ENCODE assay signal across 15 cellular contexts in genomic region chr16:27239906-27240655, GRCh38. TPM values are rescaled to one million over a fixed set of nuclear protein-coding genes. Genes with fewer than 3 reads are reported as not detected.
DNase-seq lines count a peak whose midpoint lies in the region; ATAC-seq and TF ChIP-seq lines count a peak whose summit lies in the region.
"Had no signal": no experiment of that assay in that cellular context is flagged by ENCODE, and none has a peak within 500 bp of the region (broad histone marks: within the 10 kb centered on the region; RNA-seq: fewer than 3 reads in every experiment).

No MANE protein-coding gene starts in this region.

- no peaks in the 10 kb centered on the region for H4K20me1 ChIP-seq in DND-41 (ENCODE audit: insufficient read depth, low read length)

- no peak overlapping the region for H3K4me3 Mint-ChIP-seq in T-helper 17 cell

- peak overlapping the region; percentile 96 for H3K27ac ChIP-seq in DND-41 (ENCODE audit: low read length)
- H3K27ac ChIP-seq in esophagus squamous epithelium = peak overlapping the region in 3 of 4 donors; percentile 80 to 83 (median 82)
- H3K27ac ChIP-seq in body of pancreas = no peak overlapping the region
- H3K27ac ChIP-seq: hepatocyte, RWPE1 had no signal

- H3K36me3 Mint-ChIP-seq in T-helper 17 cell (ENCODE audit: low read depth) = peaks cover 3% of the 10 kb centered on the region

- peak overlapping the region; percentile 100 for H3K27ac Mint-ChIP-seq in T-helper 17 cell

- H3K27me3 ChIP-seq in DND-41 (ENCODE audit: insufficient read depth, low read length, poor library complexity) = no peaks in the 10 kb centered on the region
- no peaks in the 10 kb centered on the region for H3K27me3 ChIP-seq in esophagus squamous epithelium
- H3K27me3 ChIP-seq in body of pancreas = no peaks in the 10 kb centered on the region
- H3K27me3 ChIP-seq: hepatocyte had no signal

- no peak for TF ChIP-seq POLR2A in esophagus squamous epithelium (IDR thresholded peaks at IDR 0.05)
- TF ChIP-seq POLR2A in body of pancreas (IDR thresholded peaks at IDR 0.05) = no peak

- no peak overlapping the region for H3K9ac ChIP-seq in DND-41 (ENCODE audit: low read depth, low read length)

- peaks cover 55% of the 10 kb centered on the region for H3K4me1 Mint-ChIP-seq in T-helper 17 cell

- no peak overlapping the region for H2AFZ ChIP-seq in DND-41 (ENCODE audit: low read depth, low read length)
- H2AFZ ChIP-seq: hepatocyte had no signal

- DNase-seq in DND-41 = no peak
- no peak for DNase-seq in T-helper 17 cell
- no peak for DNase-seq in esophagus squamous epithelium (lab: John Stamatoyannopoulos, UW)
- DNase-seq in sciatic nerve (ENCODE audit: low spot score) = peak; percentile 33
- no peak for DNase-seq in body of pancreas
- DNase-seq in DMS114 treated with DMSO at 0.1 percent for 48 hours (lab: John Stamatoyannopoulos, UW; ENCODE audit: unreplicated experiment) = no peak
- DNase-seq in SKM-1 treated with dmso at 0.1 percent for 144 hours (lab: John Stamatoyannopoulos, UW; ENCODE audit: unreplicated experiment) = no peak
- DNase-seq: GF-D8; NCI-H1694 treated with DMSO at 0.1 percent for 48 hours; NCI-H526 treated with DMSO at 0.1 percent for 48 hours; stimulated activated CD4-positive, alpha-beta T cell treated with anti-CD3 and anti-CD28 coated beads, Interleukin-4, amount 100 ng/mL, for 1 hour had no signal

- H3K27me3 Mint-ChIP-seq in T-helper 17 cell = no peaks in the 10 kb centered on the region

- H3K4me3 ChIP-seq in DND-41 (ENCODE audit: low read depth in 1 of 2, low read length in 2 of 2) (no peak overlapping the region), esophagus squamous epithelium (no peak overlapping the region), body of pancreas (no peak overlapping the region)
- H3K4me3 ChIP-seq: hepatocyte, K562, lung had no signal

- TF ChIP-seq CTCF in DND-41 (IDR thresholded peaks at IDR 0.05; ENCODE audit: borderline replicate concordance, extremely low read depth, low read length, poor library complexity, severe bottlenecking) (no peak), esophagus squamous epithelium (IDR thresholded peaks at IDR 0.05) (no peak), body of pancreas (IDR thresholded peaks at IDR 0.05) (no peak)

- H3K9me3 ChIP-seq in DND-41 (ENCODE audit: insufficient read depth, low read length, severe bottlenecking) (no peaks in the 10 kb centered on the region), T-helper 17 cell (ENCODE audit: control insufficient read depth, low read length, poor library complexity, severe bottlenecking) (no peaks in the 10 kb centered on the region), esophagus squamous epithelium (no peaks in the 10 kb centered on the region), body of pancreas (no peaks in the 10 kb centered on the region)

- 72 to 79% methylated on average over 8 of the region's 9 CpGs for WGBS in esophagus squamous epithelium, 2 donors
- WGBS in body of pancreas, 2 donors = 86 to 88% methylated on average over 9 of the region's 9 CpGs

- H3K4me2 ChIP-seq in DND-41 (ENCODE audit: insufficient read depth, low read length) = no peak overlapping the region
- H3K4me2 ChIP-seq: hepatocyte had no signal

- no peak for ATAC-seq in DND-41 (ENCODE audit: insufficient read depth, low read depth)
- no peak for ATAC-seq in T-helper 17 cell
- no peak for ATAC-seq in sciatic nerve
- ATAC-seq in body of pancreas = no peak
- ATAC-seq: K562 had no signal

- peaks cover 39% of the 10 kb centered on the region for H3K79me2 ChIP-seq in DND-41 (ENCODE audit: insufficient read depth, low read length)

- intact Hi-C loops in esophagus squamous epithelium (cut with DNase I) = loop anchor here (5.0 kb wide), 1 partner anchor 127 kb away; no protein-coding TSS in a partner anchor
- intact Hi-C loops in sciatic nerve (cut with DNase I) = no loop called here
- intact Hi-C loops in body of pancreas (cut with DNase I) = loop anchor here (10.0 kb wide), 2 partner anchors 75 to 135 kb away; partner anchors contain the start of gene IL4R

- H3K4me1 ChIP-seq in DND-41 (ENCODE audit: insufficient read depth, low read length) = peaks cover 37% of the 10 kb centered on the region
- peaks cover 35 to 90% (median 71%) of the 10 kb centered on the region in 3 donors for H3K4me1 ChIP-seq in esophagus squamous epithelium
- H3K4me1 ChIP-seq in body of pancreas = peaks cover 43% of the 10 kb centered on the region

- H3K36me3 ChIP-seq in DND-41 (ENCODE audit: insufficient read depth, low read length) = peaks cover 17% of the 10 kb centered on the region; the same call in 1 of the 2 replicates
- H3K36me3 ChIP-seq in esophagus squamous epithelium = no peaks in the 10 kb centered on the region
- H3K36me3 ChIP-seq in body of pancreas (replicated peaks in 1 of 2; ENCODE audit: insufficient read depth in 1 of 2, low read depth in 2 of 2) = no peaks in the 10 kb centered on the region

RNA-seq across cellular contexts. Expression of gene NSMCE1, which starts 28.5 kb away (rescaled TPM):
- total RNA-seq in T-helper 17 cell (10 to 100 TPM; 35.1 to 49.2 TPM), esophagus squamous epithelium (10 to 100 TPM; 22.4 to 92.4 (median 29.5) TPM), sciatic nerve (39.5 TPM), body of pancreas (10 to 100 TPM; 20.1 to 29.1 TPM)

RNA-seq across cellular contexts. Expression of gene KDM8, which starts 36.8 kb away (rescaled TPM):
- total RNA-seq in T-helper 17 cell = 10 to 100 TPM; 11.6 to 11.9 TPM
- 1 to 10 TPM in 3 of 4 donors, under 1 TPM in 1; 0.56 to 4.4 (median 2.5) TPM for total RNA-seq in esophagus squamous epithelium
- total RNA-seq in sciatic nerve = 8.3 TPM
- 10 to 100 TPM in 1 of 2 donors, 1 to 10 TPM in 1; 6.0 to 18.5 TPM for total RNA-seq in body of pancreas

Comparison
In these comparisons a context has a peak if more than half of its experiments do, and no peak if none do; other contexts are left out.
1. H3K27ac ChIP-seq: peak in DND-41 (single experiment) and esophagus squamous epithelium (3 of 4); none in body of pancreas (0 of 4).